2 cellular contexts compared by ENCODE assay signal in the genomic region with DNA sequence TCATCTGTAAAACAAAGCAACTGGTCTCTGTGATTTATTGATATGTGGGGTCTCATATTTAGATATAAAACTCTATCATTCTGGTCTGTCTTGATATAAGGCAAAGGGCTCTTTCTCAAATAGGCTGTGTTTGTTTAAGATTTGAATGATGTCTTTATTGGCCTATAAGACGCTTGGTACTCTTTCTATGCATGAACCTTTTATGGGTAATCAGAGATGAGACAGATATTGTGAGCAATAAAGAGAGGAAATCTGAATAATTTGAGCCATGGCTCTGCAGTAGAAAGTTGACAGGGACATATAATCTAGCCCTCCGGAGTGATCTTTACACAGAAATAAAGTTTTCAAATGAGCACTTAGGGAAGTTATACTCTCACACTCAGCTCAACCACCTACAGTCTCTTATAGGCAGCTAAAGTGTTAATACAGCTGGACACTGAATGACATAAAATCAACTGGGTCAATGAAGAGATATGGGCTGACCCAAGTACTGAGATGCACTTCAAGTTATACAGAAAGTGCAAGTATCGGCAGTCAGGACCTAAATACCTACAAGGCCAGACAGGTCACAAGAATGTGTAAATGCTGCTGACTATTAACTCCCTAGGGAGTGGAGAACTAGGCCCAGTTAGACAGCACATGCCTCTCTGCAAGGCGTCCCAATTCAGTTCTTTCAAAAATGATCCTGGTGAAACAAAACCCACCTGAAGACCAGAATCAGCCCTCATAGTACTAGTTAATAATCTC.
TF ChIP-seq lines count a peak whose summit lies in the region.

No MANE protein-coding gene starts in this region.

TF ChIP-seq in SK-N-SH, 30 proteins besides CTCF, POLR2A, EP300 and RAD21 (continued from another document):
- TF ChIP-seq, protein P1, sequence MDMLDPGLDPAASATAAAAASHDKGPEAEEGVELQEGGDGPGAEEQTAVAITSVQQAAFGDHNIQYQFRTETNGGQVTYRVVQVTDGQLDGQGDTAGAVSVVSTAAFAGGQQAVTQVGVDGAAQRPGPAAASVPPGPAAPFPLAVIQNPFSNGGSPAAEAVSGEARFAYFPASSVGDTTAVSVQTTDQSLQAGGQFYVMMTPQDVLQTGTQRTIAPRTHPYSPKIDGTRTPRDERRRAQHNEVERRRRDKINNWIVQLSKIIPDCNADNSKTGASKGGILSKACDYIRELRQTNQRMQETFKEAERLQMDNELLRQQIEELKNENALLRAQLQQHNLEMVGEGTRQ (IDR thresholded peaks at IDR 0.05; ENCODE audit: borderline replicate concordance, low read depth, low read length) = no peak
- TF ChIP-seq, protein P2, sequence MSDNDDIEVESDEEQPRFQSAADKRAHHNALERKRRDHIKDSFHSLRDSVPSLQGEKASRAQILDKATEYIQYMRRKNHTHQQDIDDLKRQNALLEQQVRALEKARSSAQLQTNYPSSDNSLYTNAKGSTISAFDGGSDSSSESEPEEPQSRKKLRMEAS (IDR thresholded peaks at IDR 0.05; ENCODE audit: low read depth) = no peak
- TF ChIP-seq ELF1 (IDR thresholded peaks at IDR 0.05) (no peak), POLR2AphosphoS5 (IDR thresholded peaks at IDR 0.05; ENCODE audit: low read depth, low read length) (no peak), GATA2 (CRISPR knock-in tag; IDR thresholded peaks at IDR 0.05) (no peak), FOXM1 (IDR thresholded peaks at IDR 0.05; ENCODE audit: low read depth) (no peak)

TF ChIP-seq in SK-N-SH treated with all-trans-retinoic acid at 6 μM for 48 hours, 23 proteins besides CTCF, POLR2A, EP300 and RAD21 (continued from another document):
- TF ChIP-seq RARB (CRISPR knock-in tag; IDR thresholded peaks at IDR 0.05) (no peak), PPARA (CRISPR knock-in tag; IDR thresholded peaks at IDR 0.05; ENCODE audit: borderline replicate concordance) (no peak)
TF ChIP-seq in SK-N-SH treated with all-trans-retinoic acid at 6 μM for 48 hours: peak in this region for 0.
